1 cellular context compared by ENCODE assay signal in genomic region chr9:129802833-129803678, GRCh38.
TF ChIP-seq lines count a peak whose summit lies in the region.

TSS of gene TOR1B (plus strand) at chr9:129803184. CDS start at chr9:129803213, 29 bp downstream.

TF ChIP-seq in K562, 482 proteins besides CTCF, POLR2A, EP300 and RAD21 (continued from another document and continues in another):
- TF ChIP-seq ZNF407 (IDR thresholded peaks at IDR 0.05; ENCODE audit: low read depth) (no peak), HDAC2 (IDR thresholded peaks at IDR 0.05) (no peak), NR0B1 (IDR thresholded peaks at IDR 0.05; ENCODE audit: partially characterized antibody) (no peak), BCLAF1 (IDR thresholded peaks at IDR 0.05; ENCODE audit: borderline replicate concordance in 1 of 2, control insufficient read depth in 1 of 2, low read depth in 2 of 2, low read length in 1 of 2) (peak in 1 of 2 experiments; percentile 60; a peak in 1 of 4 replicates), E2F4 (CRISPR knock-in tag; IDR thresholded peaks at IDR 0.05; ENCODE audit: low read depth) (peak; percentile 39; the same call in 1 of the 2 replicates), SREBF2 (CRISPR knock-in tag; IDR thresholded peaks at IDR 0.05) (no peak), ZBTB9 (CRISPR knock-in tag; IDR thresholded peaks at IDR 0.05) (peak; percentile 68), MCM2 (IDR thresholded peaks at IDR 0.05; ENCODE audit: low read depth) (no peak), AFF4 (CRISPR knock-in tag; IDR thresholded peaks at IDR 0.05) (no peak), TBL1XR1 (IDR thresholded peaks at IDR 0.05; ENCODE audit: low read length in 2 of 2) (peak in 1 of 2 experiments; percentile 52; a peak in 1 of 4 replicates), RBM25 (IDR thresholded peaks at IDR 0.05; ENCODE audit: low read depth, low read length, severe bottlenecking) (no peak), ZNF280B (CRISPR knock-in tag; IDR thresholded peaks at IDR 0.05) (no peak), GTF3C2 (IDR thresholded peaks at IDR 0.05; ENCODE audit: borderline replicate concordance, extremely low read depth, insufficient read length) (no peak), ZNF592 (IDR thresholded peaks at IDR 0.05) (no peak), SLC30A9 (CRISPR knock-in tag; IDR thresholded peaks at IDR 0.05) (no peak), ESRRB (CRISPR knock-in tag; IDR thresholded peaks at IDR 0.05; ENCODE audit: borderline replicate concordance) (no peak), ZBTB8A (IDR thresholded peaks at IDR 0.05; ENCODE audit: partially characterized antibody) (no peak), HSF4 (CRISPR knock-in tag; IDR thresholded peaks at IDR 0.05; ENCODE audit: borderline replicate concordance) (no peak), ZBED1 (IDR thresholded peaks at IDR 0.05) (0 out of 2 replicates have a peak, but pooled peaks have one; percentile 51)
